9 cellular contexts compared by ENCODE assay signal in the genomic region with DNA sequence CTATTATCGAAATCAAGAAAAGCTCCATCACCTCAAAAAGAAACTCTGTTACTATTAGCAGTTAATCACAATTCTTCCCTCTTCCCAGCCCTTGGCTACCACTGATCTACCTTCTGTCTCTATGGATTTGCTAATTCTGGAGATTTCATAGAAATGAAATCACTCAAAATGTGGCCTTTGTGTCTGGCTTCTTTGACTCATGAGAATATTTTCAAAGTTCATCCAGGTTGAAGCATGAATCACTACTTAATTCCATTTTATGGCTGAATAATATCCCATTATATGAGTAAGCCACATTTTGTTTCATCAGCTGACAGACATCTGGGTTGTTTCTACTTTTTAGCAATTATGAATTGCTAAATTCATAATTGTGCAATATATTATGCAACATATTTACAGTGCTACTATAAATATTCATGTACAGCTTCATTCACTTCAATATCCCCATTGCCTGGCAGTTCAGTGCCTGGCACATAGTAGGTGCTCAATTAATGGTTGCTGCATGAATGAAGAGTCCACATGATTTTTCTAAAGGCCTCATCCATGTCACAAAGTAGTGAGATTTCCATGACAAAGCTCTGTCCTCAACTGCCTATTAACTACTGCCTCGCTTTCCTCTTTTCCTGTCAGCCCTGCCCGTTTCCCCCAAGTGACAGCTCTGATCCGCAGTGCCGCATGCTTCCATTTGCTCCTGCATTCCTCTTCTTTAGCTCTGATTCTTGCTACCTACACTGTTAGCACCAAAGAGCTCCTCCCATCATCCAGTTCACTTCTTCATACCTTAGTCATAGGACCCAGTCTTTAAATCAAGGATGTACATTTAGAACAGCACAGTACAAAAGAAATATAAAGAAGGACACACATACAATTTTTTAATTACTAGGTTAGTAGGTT. TPM values are rescaled to one million over a fixed set of nuclear protein-coding genes. Genes with fewer than 3 reads are reported as not detected.
DNase-seq lines count a peak whose midpoint lies in the region; ATAC-seq and TF ChIP-seq lines count a peak whose summit lies in the region.
"Had no signal": no experiment of that assay in that cellular context is flagged by ENCODE, and none has a peak within 500 bp of the region (broad histone marks: within the 10 kb centered on the region; RNA-seq: fewer than 3 reads in every experiment).

No MANE protein-coding gene starts in this region.

- H3K27me3 Mint-ChIP-seq in HFFc6 (ENCODE audit: insufficient read depth): peaks cover 2% of the 10 kb centered on the region
- H3K27me3 Mint-ChIP-seq: memory B cell had no signal

- peak overlapping the region; percentile 71 for H3K4me3 Mint-ChIP-seq in HFFc6
- no peak overlapping the region for H3K4me3 Mint-ChIP-seq in stimulated activated effector memory CD8-positive, alpha-beta T cell treated with anti-CD3 and anti-CD28 coated beads, Interleukin-12 subunit alpha, Interleukin-12 subunit beta, amount 100 ng/mL, for 72 hours
- H3K4me3 Mint-ChIP-seq: memory B cell had no signal

- H3K36me3 ChIP-seq in adipocyte (ENCODE audit: control insufficient read depth, insufficient read depth, low read length, severe bottlenecking): peaks cover 44% of the 10 kb centered on the region
- H3K36me3 ChIP-seq: cardiac muscle cell had no signal

- peak overlapping the region; percentile 56 for H3K9ac ChIP-seq in adipocyte (ENCODE audit: low read length)

- H3K4me1 ChIP-seq in adipocyte (ENCODE audit: control insufficient read depth, insufficient read depth, low read length) (peaks cover 31% of the 10 kb centered on the region), right cardiac atrium (ENCODE audit: control insufficient read depth, insufficient read depth, low read length) (peaks cover 4% of the 10 kb centered on the region)

- WGBS in right cardiac atrium: 92% methylated on average over 5 of the region's 5 CpGs

- H3K9me3 ChIP-seq in adipocyte (ENCODE audit: control insufficient read depth, low read length) (no peaks in the 10 kb centered on the region), right cardiac atrium (ENCODE audit: control insufficient read depth, low read length) (no peaks in the 10 kb centered on the region)

- intact Hi-C loops in right cardiac atrium (cut with DNase I): loop anchor here in 1 of 4 donors (10.0 kb wide), 1 partner anchor 146 kb away; no protein-coding TSS in a partner anchor

- peak; percentile 91 for DNase-seq in HFFc6
- DNase-seq in adipocyte (ENCODE audit: low read depth): peak; percentile 94
- DNase-seq in right cardiac atrium: no peak
- no peak for DNase-seq in stimulated activated effector memory CD8-positive, alpha-beta T cell treated with anti-CD3 and anti-CD28 coated beads, Interleukin-12 subunit alpha, Interleukin-12 subunit beta, amount 100 ng/mL, for 72 hours (ENCODE audit: low spot score in 2 of 2)
- DNase-seq in effector CD8-positive, alpha-beta T cell (lab: John Stamatoyannopoulos, UW): no peak
- DNase-seq in activated CD8-positive, alpha-beta memory T cell treated with anti-CD3 and anti-CD28 coated beads, Interleukin-2, amount 50 U/mL, for 4 hours: no peak

- no peaks in the 10 kb centered on the region for H3K27me3 ChIP-seq in adipocyte (replicated peaks; ENCODE audit: control insufficient read depth, insufficient read depth, low read length)
- no peaks in the 10 kb centered on the region for H3K27me3 ChIP-seq in right cardiac atrium (ENCODE audit: control insufficient read depth, insufficient read depth)
- H3K27me3 ChIP-seq: cardiac muscle cell had no signal

- H3K27ac ChIP-seq in right cardiac atrium (ENCODE audit: low read length): peak overlapping the region; percentile 58
- H3K27ac ChIP-seq: cardiac muscle cell had no signal

- peaks cover 83% of the 10 kb centered on the region for H3K4me1 Mint-ChIP-seq in HFFc6 (ENCODE audit: low read depth)
- peaks cover 13% of the 10 kb centered on the region for H3K4me1 Mint-ChIP-seq in stimulated activated effector memory CD8-positive, alpha-beta T cell treated with anti-CD3 and anti-CD28 coated beads, Interleukin-12 subunit alpha, Interleukin-12 subunit beta, amount 100 ng/mL, for 72 hours

- peaks cover 25% of the 10 kb centered on the region for H3K36me3 Mint-ChIP-seq in HFFc6 (ENCODE audit: low read depth)
- peaks cover 89% of the 10 kb centered on the region for H3K36me3 Mint-ChIP-seq in stimulated activated effector memory CD8-positive, alpha-beta T cell treated with anti-CD3 and anti-CD28 coated beads, Interleukin-12 subunit alpha, Interleukin-12 subunit beta, amount 100 ng/mL, for 72 hours

- no peaks in the 10 kb centered on the region for H3K9me3 Mint-ChIP-seq in HFFc6
- H3K9me3 Mint-ChIP-seq in stimulated activated effector memory CD8-positive, alpha-beta T cell treated with anti-CD3 and anti-CD28 coated beads, Interleukin-12 subunit alpha, Interleukin-12 subunit beta, amount 100 ng/mL, for 72 hours: no peaks in the 10 kb centered on the region
- H3K9me3 Mint-ChIP-seq: memory B cell had no signal

- H3K27ac Mint-ChIP-seq in HFFc6: peak overlapping the region; percentile 97
- H3K27ac Mint-ChIP-seq in stimulated activated effector memory CD8-positive, alpha-beta T cell treated with anti-CD3 and anti-CD28 coated beads, Interleukin-12 subunit alpha, Interleukin-12 subunit beta, amount 100 ng/mL, for 72 hours: peak overlapping the region; percentile 15
- H3K27ac Mint-ChIP-seq: memory B cell had no signal

- ATAC-seq in right cardiac atrium (peak; percentile 26 to 68), GM21786 (IDR thresholded peaks at IDR 0.05; ENCODE audit: unreplicated experiment) (no peak)
- no peak for ATAC-seq in stimulated activated effector memory CD8-positive, alpha-beta T cell treated with anti-CD3 and anti-CD28 coated beads, Interleukin-12 subunit alpha, Interleukin-12 subunit beta, amount 100 ng/mL, for 72 hours

- H3K4me3 ChIP-seq in adipocyte (ENCODE audit: low read length) (no peak overlapping the region), right cardiac atrium (ENCODE audit: low read length) (no peak overlapping the region)
- H3K4me3 ChIP-seq: cardiac muscle cell had no signal

- no peak for TF ChIP-seq CTCF in HFFc6 (IDR thresholded peaks at IDR 0.05)

RNA-seq across cellular contexts. Expression of a gene that starts 32.8 kb away (rescaled TPM):
- 10 to 100 TPM; 13.4 to 17.2 (median 14.4) TPM for total RNA-seq in HFFc6 (2021; fragmentation: NEBNext Ultra II Directional; extraction: Animal tissue kit (Norgen Biotek cat#: 25700))
- 10 to 100 TPM; 19.7 to 36.2 (median 23.7) TPM for total RNA-seq in right cardiac atrium
- polyA plus RNA-seq in right cardiac atrium: 13.9 TPM

Comparison
In these comparisons a context has a peak if more than half of its experiments do, and no peak if none do; other contexts are left out.
1. DNase-seq: peak in HFFc6 (single experiment) and adipocyte (single experiment); none in right cardiac atrium (0 of 3), stimulated activated effector memory CD8-positive, alpha-beta T cell treated with anti-CD3 and anti-CD28 coated beads, Interleukin-12 subunit alpha, Interleukin-12 subunit beta, amount 100 ng/mL, for 72 hours (0 of 2), effector CD8-positive, alpha-beta T cell (single experiment) and activated CD8-positive, alpha-beta memory T cell treated with anti-CD3 and anti-CD28 coated beads, Interleukin-2, amount 50 U/mL, for 4 hours (single experiment).
2. ATAC-seq: peak in right cardiac atrium (2 of 2); none in stimulated activated effector memory CD8-positive, alpha-beta T cell treated with anti-CD3 and anti-CD28 coated beads, Interleukin-12 subunit alpha, Interleukin-12 subunit beta, amount 100 ng/mL, for 72 hours (single experiment) and GM21786 (single experiment).